In genomic region chr7:33393770-33394169, GRCh38 we compare ENCODE assay signal across 5 cellular contexts.
"Had no signal": no experiment of that assay in that cellular context is flagged by ENCODE, and none has a peak within 500 bp of the region (broad histone marks: within the 10 kb centered on the region; RNA-seq: fewer than 3 reads in every experiment).

No MANE protein-coding gene starts in this region.

- H3K4me3 Mint-ChIP-seq: GM23338, H9 had no signal

- DNase-seq: H9, HCEC 1CT, IMR-90, KBM-7 had no signal

- ATAC-seq: GM23338 had no signal

- H3K27ac Mint-ChIP-seq: GM23338, H9 had no signal
